Comparison of ENCODE assay signal across 9 cellular contexts in the genomic region with DNA sequence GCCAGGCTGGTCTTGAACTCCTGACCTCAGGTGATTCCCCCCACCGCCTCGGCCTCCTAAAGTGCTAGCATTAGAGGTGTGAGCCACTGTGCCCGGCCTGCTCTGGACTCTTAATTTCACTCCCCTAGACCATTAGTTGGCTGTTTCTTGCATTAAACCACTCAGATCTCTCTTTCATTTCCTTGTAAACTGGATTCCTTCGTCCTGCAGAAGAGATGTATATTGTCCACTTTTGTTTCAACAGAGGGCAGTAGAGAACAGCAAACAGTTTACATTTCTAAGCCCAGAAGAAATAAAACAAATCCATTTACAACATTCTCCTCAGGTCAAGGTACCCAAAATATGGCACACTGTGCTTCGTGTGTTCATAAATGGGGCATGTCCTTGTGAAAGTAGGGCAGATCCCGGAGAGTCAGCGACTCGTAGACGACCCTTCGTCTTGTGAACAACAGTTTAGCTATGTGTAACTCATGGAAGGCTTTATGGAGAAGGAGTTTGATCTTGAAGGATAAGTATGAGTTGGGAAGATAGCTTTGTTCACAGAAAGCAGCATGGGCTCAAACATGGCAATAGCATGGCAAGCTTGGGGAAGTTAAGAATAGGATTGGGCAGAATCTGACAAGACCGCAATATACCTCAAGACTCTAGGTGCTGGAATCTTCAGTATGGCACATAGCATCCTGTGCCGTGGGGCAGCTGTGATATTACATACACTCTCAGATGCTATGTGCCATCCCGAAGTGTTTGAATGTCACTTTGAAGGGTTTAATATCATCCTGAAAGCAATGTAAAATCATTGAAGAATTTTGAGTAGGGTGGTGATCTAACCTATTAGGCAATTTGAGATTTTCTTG. TPM values are rescaled to one million over a fixed set of nuclear protein-coding genes. Genes with fewer than 3 reads are reported as not detected.
DNase-seq lines count a peak whose midpoint lies in the region; ATAC-seq, FAIRE-seq and TF ChIP-seq lines count a peak whose summit lies in the region.
"Not testable (repeated sequence)": the region's sequence is repeated elsewhere in the genome, so short reads cannot be mapped to it uniquely, and the experiment has no call there.
"Had no signal": no experiment of that assay in that cellular context is flagged by ENCODE, and none has a peak within 500 bp of the region (broad histone marks: within the 10 kb centered on the region; RNA-seq: fewer than 3 reads in every experiment).

No MANE protein-coding gene starts in this region.

- not testable (repeated sequence) for H3K27me3 ChIP-seq in keratinocyte (ENCODE audit: control insufficient read depth, extremely low read depth, insufficient read depth, low read length); pancreas

- H3K9me3 Mint-ChIP-seq in effector memory CD8-positive, alpha-beta T cell: not testable (repeated sequence)

- not testable (repeated sequence) for H2AFZ ChIP-seq in keratinocyte (ENCODE audit: control insufficient read depth, low read length)

- not testable (repeated sequence) for H3K27me3 Mint-ChIP-seq in effector memory CD8-positive, alpha-beta T cell

- ATAC-seq in HG03565 (IDR thresholded peaks at IDR 0.05; ENCODE audit: unreplicated experiment) (peak; percentile 43), pancreas (peak in 3 of 4 donors; percentile 75 to 85 (median 75))
- ATAC-seq in effector memory CD8-positive, alpha-beta T cell (replicated peaks): peak; percentile 69

- H3K36me3 Mint-ChIP-seq in effector memory CD8-positive, alpha-beta T cell (ENCODE audit: insufficient read depth): not testable (repeated sequence)

- H3K4me3 Mint-ChIP-seq in effector memory CD8-positive, alpha-beta T cell: not testable (repeated sequence)

- not testable (repeated sequence) for H3K4me2 ChIP-seq in keratinocyte (ENCODE audit: control insufficient read depth, extremely low read depth, insufficient read depth, low read depth, low read length)

- peak overlapping the region in 1 of 2 donors; percentile 3 for H3K27ac Mint-ChIP-seq in effector memory CD8-positive, alpha-beta T cell

- 33 to 45% methylated on average over 11 of the region's 13 CpGs for WGBS in pancreas, 2 donors

- H3K4me3 ChIP-seq in WI38 (ENCODE audit: low read depth, low read length); keratinocyte (ENCODE audit: control insufficient read depth in 2 of 3, extremely low read depth in 1 of 3, insufficient read depth in 2 of 3, low read depth in 1 of 3, low read length in 3 of 3); pancreas: not testable (repeated sequence)

- dilution Hi-C loops in keratinocyte (cut with MboI; ENCODE audit: extremely low pct_ligation_motif_present, low sequenced_read_pairs): not testable (repeated sequence)

- H3K9me1 ChIP-seq in keratinocyte (ENCODE audit: control insufficient read depth, extremely low read depth, insufficient read depth, low read length): not testable (repeated sequence)

- not testable (repeated sequence) for H3K4me1 ChIP-seq in keratinocyte (ENCODE audit: control insufficient read depth, extremely low read depth, insufficient read depth, low read length); pancreas

- not testable (repeated sequence) for H3K79me2 ChIP-seq in keratinocyte (ENCODE audit: control insufficient read depth, insufficient read depth, low read length)

- not testable (repeated sequence) for H3K9me3 ChIP-seq in keratinocyte (ENCODE audit: control insufficient read depth, low read depth, low read length); pancreas

- not testable (repeated sequence) for H3K27ac ChIP-seq in keratinocyte (ENCODE audit: control insufficient read depth, insufficient read depth, low read length); pancreas

- peaks cover 7 to 21% of the 10 kb centered on the region in 2 donors for H3K4me1 Mint-ChIP-seq in effector memory CD8-positive, alpha-beta T cell (ENCODE audit: low read depth in 2 of 2)

- H3K9ac ChIP-seq in keratinocyte (ENCODE audit: control insufficient read depth, extremely low read depth, insufficient read depth, low read length): not testable (repeated sequence)

- peak; percentile 51 for FAIRE-seq in keratinocyte (lab: Jason Lieb, UNC)
- FAIRE-seq in pancreas (lab: Jason Lieb, UNC): not testable (repeated sequence)

- H4K20me1 ChIP-seq in keratinocyte (ENCODE audit: control insufficient read depth, extremely low read depth, insufficient read depth, low read length): not testable (repeated sequence)

- intact Hi-C loops in pancreas (cut with DNase I): not testable (repeated sequence)

- in situ Hi-C loops in ACHN (cut with HindIII; ENCODE audit: low pct_ligation_motif_present, low pct_unique_long_range_greater_than_20kb, low sequenced_read_pairs): not testable (repeated sequence)

- TF ChIP-seq CTCF in WI38 (IDR thresholded peaks at IDR 0.05; ENCODE audit: low read depth, low read length) (peak; percentile 25; the same call in 1 of the 2 replicates), keratinocyte (optimal IDR thresholded peaks at IDR 0.05 in 1 of 3, IDR thresholded peaks at IDR 0.05 in 1 of 3, conservative IDR thresholded peaks at IDR 0.05 in 1 of 3; ENCODE audit: extremely low read depth in 1 of 3, insufficient read depth in 2 of 3, low read length in 3 of 3) (peak in 2 of 3 experiments; percentile 35 to 39), pancreas (IDR thresholded peaks at IDR 0.05) (peak in 3 of 4 donors; percentile 14 to 39 (median 16))

- not testable (repeated sequence) for H3K36me3 ChIP-seq in keratinocyte (ENCODE audit: control insufficient read depth in 2 of 2, extremely low read depth in 1 of 2, insufficient read depth in 2 of 2, low read length in 2 of 2); pancreas

- DNase-seq in ACHN (peak; percentile 44), GDM1 (lab: John Stamatoyannopoulos, UW) (peak; percentile 28), NCI-H526 treated with DMSO at 0.1 percent for 48 hours (lab: John Stamatoyannopoulos, UW) (peak; percentile 20)
- not testable (repeated sequence) for DNase-seq in effector memory CD8-positive, alpha-beta T cell; keratinocyte (ENCODE audit: low read depth, low spot score); pancreas

RNA-seq across cellular contexts. Expression of a gene that starts 15.2 kb away (rescaled TPM):
- polyA plus RNA-seq in keratinocyte (0.01 TPM in 1 of 3 replicates, not detected in the others), pancreas (1 to 10 TPM in 1 of 2 donors, under 1 TPM in 1; 0.80 to 1.1 TPM)
- not detected for polyA plus RNA-seq in keratinocyte (2011; ENCODE audit: low read depth)
- not detected in 2 replicates for polyA plus RNA-seq in keratinocyte (2011; cell fraction: cytosol; rRNA removed)
- polyA plus RNA-seq in keratinocyte (2011; cell fraction: nucleus; rRNA removed): not detected in 2 replicates
- not detected in 2 replicates for polyA plus RNA-seq in keratinocyte (2012; ENCODE audit: low replicate concordance)
- polyA minus RNA-seq in keratinocyte: not detected in 3 replicates
- not detected for polyA minus RNA-seq in keratinocyte (2011; cell fraction: cytosol; rRNA and poly(A)+ RNA removed)
- not detected in 2 replicates for polyA minus RNA-seq in keratinocyte (2011; cell fraction: nucleus; rRNA and poly(A)+ RNA removed)
- 1 to 10 TPM in 3 of 6 donors, under 1 TPM in 3; 0.19 to 8.8 (median 2.6) TPM for total RNA-seq in pancreas

RNA-seq across cellular contexts. Expression of a gene that starts 16.8 kb away (rescaled TPM):
- polyA plus RNA-seq in keratinocyte (not detected in 3 replicates), pancreas (under 1 TPM; 0.15 to 0.28 TPM)
- not detected for polyA plus RNA-seq in keratinocyte (2011; ENCODE audit: low read depth)
- polyA plus RNA-seq in keratinocyte (2011; cell fraction: cytosol; rRNA removed): not detected in 2 replicates
- not detected in 2 replicates for polyA plus RNA-seq in keratinocyte (2011; cell fraction: nucleus; rRNA removed)
- polyA plus RNA-seq in keratinocyte (2012; ENCODE audit: low replicate concordance): not detected in 2 replicates
- not detected in 3 replicates for polyA minus RNA-seq in keratinocyte
- polyA minus RNA-seq in keratinocyte (2011; cell fraction: cytosol; rRNA and poly(A)+ RNA removed): not detected
- polyA minus RNA-seq in keratinocyte (2011; cell fraction: nucleus; rRNA and poly(A)+ RNA removed): not detected in 2 replicates
- 1 to 10 TPM in 3 of 6 donors, under 1 TPM in 3; 0.22 to 5.2 (median 0.89) TPM for total RNA-seq in pancreas
- total RNA-seq: CD8-positive, alpha-beta memory T cell had no signal

RNA-seq across cellular contexts. Expression of a gene that starts 59.3 kb away (rescaled TPM):
- polyA plus RNA-seq in keratinocyte: 2.0 to 3.4 TPM (median 3.0 TPM) in 3 replicates
- not detected for polyA plus RNA-seq in keratinocyte (2011; ENCODE audit: low read depth)
- polyA plus RNA-seq in keratinocyte (2011; cell fraction: cytosol; rRNA removed): 1.2 and 1.4 TPM in 2 replicates
- polyA plus RNA-seq in keratinocyte (2011; cell fraction: nucleus; rRNA removed): 3.2 and 3.6 TPM in 2 replicates
- 0.16 and 1.8 TPM in 2 replicates for polyA plus RNA-seq in keratinocyte (2012; ENCODE audit: low replicate concordance)
- 2.0 to 4.0 TPM (median 2.3 TPM) in 3 replicates for polyA minus RNA-seq in keratinocyte
- polyA minus RNA-seq in keratinocyte (2011; cell fraction: cytosol; rRNA and poly(A)+ RNA removed): 1.9 TPM
- polyA minus RNA-seq in keratinocyte (2011; cell fraction: nucleus; rRNA and poly(A)+ RNA removed): 3.1 and 3.5 TPM in 2 replicates
- total RNA-seq in pancreas: under 1 TPM in 1 of 6 donors, not detected in 5; 0.38 TPM
- not detected for polyA plus RNA-seq in pancreas
- total RNA-seq: CD8-positive, alpha-beta memory T cell had no signal
- polyA plus RNA-seq: CD8-positive, alpha-beta memory T cell had no signal
